ENCODE assay signal across 8 cellular contexts in genomic region chr1:163170975-163171676, GRCh38. TPM values are rescaled to one million over a fixed set of nuclear protein-coding genes. Genes with fewer than 3 reads are reported as not detected.
A peak's percentile ranks its signal among the peaks of the same experiment; 100 is the strongest.
DNase-seq lines count a peak whose midpoint lies in the region; ATAC-seq and TF ChIP-seq lines count a peak whose summit lies in the region.

No MANE protein-coding gene starts in this region.

- no peak overlapping the region for H3K4me2 ChIP-seq in OCI-LY1 (ENCODE audit: low read length)

- no peak overlapping the region for H3K9ac ChIP-seq in OCI-LY1 (ENCODE audit: low read length)

- H3K27me3 ChIP-seq in breast epithelium (no peaks in the 10 kb centered on the region), OCI-LY1 (ENCODE audit: insufficient read depth, low read length) (no peaks in the 10 kb centered on the region), upper lobe of right lung (no peaks in the 10 kb centered on the region), prostate gland (replicated peaks; ENCODE audit: insufficient read depth) (no peaks in the 10 kb centered on the region)

- CTCF ChIA-PET in MCF 10A (lab: Yijun Ruan, JAX) = interaction anchor here (0.6 to 1.5 kb wide), 11 partner anchors 10 to 323 kb away, joined by 3 to 9 read pairs (median 3); partner anchors contain the start of gene CCDC190

- H3K4me3 Mint-ChIP-seq in MCF 10A (ENCODE audit: unreplicated experiment) = no peak overlapping the region

- BruUV-seq in MCF 10A (replicated peaks; lab: Mats Ljungman, UMichigan) = no TSS peak

- no peak overlapping the region for H3K27ac Mint-ChIP-seq in MCF 10A (ENCODE audit: low read depth, unreplicated experiment)

- intact Hi-C loops in MCF 10A (cut with micrococcal nuclease) = loop anchor here (1.0 kb wide), 1 partner anchor 233 kb away; no protein-coding TSS in a partner anchor
- intact Hi-C loops in breast epithelium (cut with DNase I; ENCODE audit: low total_unique reads) = no loop called here
- intact Hi-C loops in upper lobe of right lung (cut with DNase I) = loop anchor here (10.0 kb wide), 2 partner anchors 96 to 296 kb away; no protein-coding TSS in a partner anchor
- intact Hi-C loops in prostate gland (cut with DNase I) = loop anchor here (5.0 kb wide), 1 partner anchor 99 kb away; no protein-coding TSS in a partner anchor

- TF ChIP-seq CTCF in MCF 10A (IDR thresholded peaks at IDR 0.05; ENCODE audit: unreplicated experiment) (peak; percentile 59), breast epithelium (IDR thresholded peaks at IDR 0.05) (no peak), OCI-LY1 (IDR thresholded peaks at IDR 0.05; ENCODE audit: low read length) (peak; percentile 28; the same call in 1 of the 2 replicates), upper lobe of right lung (IDR thresholded peaks at IDR 0.05) (peak; percentile 39), prostate gland (IDR thresholded peaks at IDR 0.05) (no peak)

- H2AFZ ChIP-seq in OCI-LY1 (ENCODE audit: low read length) = no peak overlapping the region

- H3K79me2 ChIP-seq in OCI-LY1 (ENCODE audit: insufficient read depth, low read length) = no peaks in the 10 kb centered on the region

- TF ChIP-seq POLR2A in breast epithelium (IDR thresholded peaks at IDR 0.05) = no peak
- no peak for TF ChIP-seq POLR2A in prostate gland (IDR thresholded peaks at IDR 0.05)

- H3K27ac ChIP-seq in breast epithelium = no peak overlapping the region
- H3K27ac ChIP-seq in OCI-LY1 (ENCODE audit: low read depth, low read length, poor library complexity, severe bottlenecking) = no peak overlapping the region
- no peak overlapping the region for H3K27ac ChIP-seq in upper lobe of right lung
- no peak overlapping the region for H3K27ac ChIP-seq in prostate gland

- H3K9me2 ChIP-seq in OCI-LY1 (ENCODE audit: low read depth, low read length) = no peaks in the 10 kb centered on the region

- no peaks in the 10 kb centered on the region for H3K9me3 Mint-ChIP-seq in MCF 10A (ENCODE audit: unreplicated experiment)

- no peaks in the 10 kb centered on the region for H3K4me1 ChIP-seq in breast epithelium
- H3K4me1 ChIP-seq in OCI-LY1 (ENCODE audit: insufficient read depth, low read length, severe bottlenecking) = no peaks in the 10 kb centered on the region
- H3K4me1 ChIP-seq in upper lobe of right lung = peaks cover 21% of the 10 kb centered on the region
- no peaks in the 10 kb centered on the region for H3K4me1 ChIP-seq in prostate gland (replicated peaks)

- no peaks in the 10 kb centered on the region for H3K9me3 ChIP-seq in breast epithelium
- no peaks in the 10 kb centered on the region for H3K9me3 ChIP-seq in OCI-LY1 (ENCODE audit: low read length)
- no peaks in the 10 kb centered on the region for H3K9me3 ChIP-seq in upper lobe of right lung
- no peaks in the 10 kb centered on the region for H3K9me3 ChIP-seq in prostate gland

- no peak overlapping the region for H3K4me3 ChIP-seq in breast epithelium
- no peak overlapping the region for H3K4me3 ChIP-seq in OCI-LY1 (ENCODE audit: low read depth, low read length, poor library complexity, severe bottlenecking)
- H3K4me3 ChIP-seq in upper lobe of right lung = no peak overlapping the region
- no peak overlapping the region for H3K4me3 ChIP-seq in prostate gland

- WGBS in prostate gland = 92% methylated on average over 5 of the region's 5 CpGs

- H3K36me3 Mint-ChIP-seq in MCF 10A (ENCODE audit: insufficient read depth, unreplicated experiment) = peaks cover 7% of the 10 kb centered on the region

- H4K20me1 ChIP-seq in OCI-LY1 (ENCODE audit: insufficient read depth, low read length) = no peaks in the 10 kb centered on the region

- peaks cover 34% of the 10 kb centered on the region for H3K4me1 Mint-ChIP-seq in MCF 10A (ENCODE audit: insufficient read depth, unreplicated experiment)

- DNase-seq in MCF 10A (ENCODE audit: unreplicated experiment) = peak; percentile 38
- DNase-seq in breast epithelium (ENCODE audit: low spot score in 2 of 2) = no peak
- peak; percentile 38 for DNase-seq in fibroblast of gingiva (ENCODE audit: low read depth)
- no peak for DNase-seq in upper lobe of right lung
- no peak for DNase-seq in prostate gland (ENCODE audit: low spot score)

- ATAC-seq in upper lobe of right lung (no peak), HG02852 (IDR thresholded peaks at IDR 0.05; ENCODE audit: unreplicated experiment) (no peak), HG03469 (IDR thresholded peaks at IDR 0.05; ENCODE audit: unreplicated experiment) (no peak)

- H3K36me3 ChIP-seq in breast epithelium = no peaks in the 10 kb centered on the region
- no peaks in the 10 kb centered on the region for H3K36me3 ChIP-seq in OCI-LY1 (ENCODE audit: insufficient read depth, low read length)
- no peaks in the 10 kb centered on the region for H3K36me3 ChIP-seq in upper lobe of right lung
- no peaks in the 10 kb centered on the region for H3K36me3 ChIP-seq in prostate gland

- H3F3A ChIP-seq in OCI-LY1 (ENCODE audit: insufficient read depth, low read length) = no peaks in the 10 kb centered on the region

- H3K27me3 Mint-ChIP-seq in MCF 10A (ENCODE audit: insufficient read depth, unreplicated experiment) = no peaks in the 10 kb centered on the region

- POLR2A ChIA-PET in MCF 10A (lab: Yijun Ruan, JAX) = no interaction called here

RNA-seq across cellular contexts. Expression of gene RGS5, which starts 31.6 kb away (rescaled TPM):
- 12.9 and 14.1 TPM in 2 replicates for total RNA-seq in MCF 10A (2022)
- 10 to 100 TPM; 31.9 to 69.3 (median 42.6) TPM for total RNA-seq in breast epithelium
- 93.1 TPM for total RNA-seq in upper lobe of right lung
- total RNA-seq in prostate gland = 100 to 1,000 TPM in 1 of 2 donors, 10 to 100 TPM in 1; 39.0 to 189 TPM

Comparison
In these comparisons a context has a peak if more than half of its experiments do, and no peak if none do; other contexts are left out.
1. DNase-seq: peak in MCF 10A (single experiment) and fibroblast of gingiva (single experiment); none in breast epithelium (0 of 2), upper lobe of right lung (single experiment) and prostate gland (single experiment).
2. CTCF ChIP-seq: peak in MCF 10A (single experiment), OCI-LY1 (single experiment) and upper lobe of right lung (single experiment); none in breast epithelium (0 of 3) and prostate gland (0 of 4).